In the genomic region with DNA sequence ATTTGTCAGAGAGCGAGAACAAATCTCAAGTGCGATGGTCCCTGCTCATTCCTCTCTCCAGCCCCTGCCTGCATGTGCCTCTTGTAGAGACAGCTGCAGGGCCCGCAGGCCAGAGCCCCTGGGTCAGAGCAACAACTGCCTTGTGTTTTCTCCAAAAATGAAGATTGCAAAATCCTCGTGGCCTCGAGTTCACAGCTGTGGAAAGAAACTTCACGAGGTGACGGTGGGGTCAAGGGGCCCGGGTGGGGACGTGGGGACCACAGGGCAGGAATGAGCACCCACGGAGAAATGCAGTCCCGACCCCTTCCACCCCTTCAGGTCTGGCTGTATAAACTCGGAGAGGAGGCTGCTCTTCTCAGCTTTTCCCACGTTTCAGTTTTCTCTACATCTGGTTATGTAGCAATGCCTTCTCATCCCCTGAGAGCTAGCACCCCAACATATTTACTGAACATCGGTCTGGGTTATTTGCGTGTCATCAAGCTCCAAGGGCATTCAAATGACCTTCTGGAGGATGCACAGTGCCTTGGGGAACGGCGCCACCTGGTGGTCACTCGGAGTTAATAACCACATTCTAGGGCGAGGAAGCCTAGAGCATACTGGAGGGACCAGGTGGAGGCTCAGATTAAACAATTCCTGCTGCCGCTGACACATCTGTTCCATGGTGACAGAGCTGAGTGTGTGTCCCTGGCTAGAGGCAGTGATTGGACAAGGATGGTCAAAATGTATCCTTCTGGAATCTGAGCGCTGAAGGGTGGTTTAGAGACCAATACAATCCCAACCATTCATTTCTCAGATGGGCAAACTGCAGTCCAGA, we compare ENCODE assay signal across 8 cellular contexts.
DNase-seq lines count a peak whose midpoint lies in the region; ATAC-seq lines count a peak whose summit lies in the region.

No MANE protein-coding gene starts in this region.

- no peak overlapping the region for H3K4me3 Mint-ChIP-seq in activated CD4-positive, alpha-beta memory T cell treated with anti-CD3 and anti-CD28 coated beads for 36 hours
- no peak overlapping the region for H3K4me3 Mint-ChIP-seq in effector memory CD8-positive, alpha-beta T cell
- H3K4me3 Mint-ChIP-seq in memory B cell: peak overlapping the region; percentile 39

- ATAC-seq in HG03432 (IDR thresholded peaks at IDR 0.05; ENCODE audit: unreplicated experiment): peak; percentile 97
- peak; percentile 66 for ATAC-seq in effector memory CD8-positive, alpha-beta T cell (replicated peaks)
- peak; percentile 99 for ATAC-seq in memory B cell (ENCODE audit: low read depth)

- H3K36me3 Mint-ChIP-seq in activated CD4-positive, alpha-beta memory T cell treated with anti-CD3 and anti-CD28 coated beads for 36 hours: no peaks in the 10 kb centered on the region
- H3K36me3 Mint-ChIP-seq in effector memory CD8-positive, alpha-beta T cell (ENCODE audit: insufficient read depth): no peaks in the 10 kb centered on the region
- H3K36me3 Mint-ChIP-seq in memory B cell: no peaks in the 10 kb centered on the region

- DNase-seq in CD1c-positive myeloid dendritic cell (ENCODE audit: extremely low spot score) (peak; percentile 77), GM19240 (ENCODE audit: insufficient read length, low spot score) (peak; percentile 59), NCI-H748 (lab: John Stamatoyannopoulos, UW; ENCODE audit: unreplicated experiment) (peak; percentile 71), memory B cell (ENCODE audit: low spot score in 2 of 2) (peak; percentile 81 to 86)
- peak; percentile 75 for DNase-seq in activated CD4-positive, alpha-beta memory T cell treated with anti-CD3 and anti-CD28 coated beads for 36 hours
- DNase-seq in effector memory CD8-positive, alpha-beta T cell: peak; percentile 39 to 48 (median 40)
- DNase-seq in stimulated activated CD8-positive, alpha-beta memory T cell treated with anti-CD3 and anti-CD28 coated beads, Interleukin-15, amount 100 ng/mL, for 48 hours (ENCODE audit: low read depth in 2 of 2): peak; percentile 25 to 27

- H3K27me3 Mint-ChIP-seq in activated CD4-positive, alpha-beta memory T cell treated with anti-CD3 and anti-CD28 coated beads for 36 hours: no peaks in the 10 kb centered on the region
- H3K27me3 Mint-ChIP-seq in effector memory CD8-positive, alpha-beta T cell: peaks cover 0 to 10% of the 10 kb centered on the region in 2 donors
- peaks cover 2% of the 10 kb centered on the region for H3K27me3 Mint-ChIP-seq in memory B cell

- POLR2A ChIA-PET in activated CD4-positive, alpha-beta memory T cell treated with anti-CD3 and anti-CD28 coated beads for 36 hours (lab: Charles Lee): no interaction called here

- intact Hi-C loops in activated CD4-positive, alpha-beta memory T cell treated with anti-CD3 and anti-CD28 coated beads for 36 hours (cut with micrococcal nuclease): loop anchor here (1.0 to 10.0 kb wide), 4 partner anchors 144 to 1120 kb away; no protein-coding TSS in a partner anchor

- no peaks in the 10 kb centered on the region for H3K4me1 Mint-ChIP-seq in activated CD4-positive, alpha-beta memory T cell treated with anti-CD3 and anti-CD28 coated beads for 36 hours (ENCODE audit: low read depth)
- H3K4me1 Mint-ChIP-seq in effector memory CD8-positive, alpha-beta T cell (ENCODE audit: low read depth in 2 of 2): no peaks in the 10 kb centered on the region
- H3K4me1 Mint-ChIP-seq in memory B cell: peaks cover 7% of the 10 kb centered on the region

- CTCF ChIA-PET in activated CD4-positive, alpha-beta memory T cell treated with anti-CD3 and anti-CD28 coated beads for 36 hours (lab: Charles Lee): interaction anchor here (0.6 to 4.2 kb wide), 15 partner anchors 10 to 1124 kb away, joined by 3 to 48 read pairs (median 3); no protein-coding TSS in a partner anchor

- H3K27ac Mint-ChIP-seq in activated CD4-positive, alpha-beta memory T cell treated with anti-CD3 and anti-CD28 coated beads for 36 hours: no peak overlapping the region
- H3K27ac Mint-ChIP-seq in effector memory CD8-positive, alpha-beta T cell: no peak overlapping the region
- peak overlapping the region; percentile 86 for H3K27ac Mint-ChIP-seq in memory B cell

- H3K9me3 Mint-ChIP-seq in activated CD4-positive, alpha-beta memory T cell treated with anti-CD3 and anti-CD28 coated beads for 36 hours: no peaks in the 10 kb centered on the region
- no peaks in the 10 kb centered on the region for H3K9me3 Mint-ChIP-seq in effector memory CD8-positive, alpha-beta T cell
- no peaks in the 10 kb centered on the region for H3K9me3 Mint-ChIP-seq in memory B cell

Comparison
In these comparisons a context has a peak if more than half of its experiments do, and no peak if none do; other contexts are left out.
1. Peak in every context shown above with its lines: DNase-seq and ATAC-seq.
2. DNase-seq: peak in every context shown above with its lines; median percentile 84 in memory B cell; 77 in CD1c-positive myeloid dendritic cell; 75 in activated CD4-positive, alpha-beta memory T cell treated with anti-CD3 and anti-CD28 coated beads for 36 hours; 71 in NCI-H748; 59 in GM19240; 40 in effector memory CD8-positive, alpha-beta T cell; 26 in stimulated activated CD8-positive, alpha-beta memory T cell treated with anti-CD3 and anti-CD28 coated beads, Interleukin-15, amount 100 ng/mL, for 48 hours.